ENCODE assay signal across 8 cellular contexts in genomic region chr13:52011690-52012511, GRCh38. TPM values are rescaled to one million over a fixed set of nuclear protein-coding genes. Genes with fewer than 3 reads are reported as not detected.
A peak's percentile ranks its signal among the peaks of the same experiment; 100 is the strongest.
DNase-seq lines count a peak whose midpoint lies in the region; ATAC-seq, FAIRE-seq and TF ChIP-seq lines count a peak whose summit lies in the region.

A gene with protein sequence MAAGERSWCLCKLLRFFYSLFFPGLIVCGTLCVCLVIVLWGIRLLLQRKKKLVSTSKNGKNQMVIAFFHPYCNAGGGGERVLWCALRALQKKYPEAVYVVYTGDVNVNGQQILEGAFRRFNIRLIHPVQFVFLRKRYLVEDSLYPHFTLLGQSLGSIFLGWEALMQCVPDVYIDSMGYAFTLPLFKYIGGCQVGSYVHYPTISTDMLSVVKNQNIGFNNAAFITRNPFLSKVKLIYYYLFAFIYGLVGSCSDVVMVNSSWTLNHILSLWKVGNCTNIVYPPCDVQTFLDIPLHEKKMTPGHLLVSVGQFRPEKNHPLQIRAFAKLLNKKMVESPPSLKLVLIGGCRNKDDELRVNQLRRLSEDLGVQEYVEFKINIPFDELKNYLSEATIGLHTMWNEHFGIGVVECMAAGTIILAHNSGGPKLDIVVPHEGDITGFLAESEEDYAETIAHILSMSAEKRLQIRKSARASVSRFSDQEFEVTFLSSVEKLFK (plus strand): TSS chr13:52012398. CDS start chr13:52012419, 21 bp downstream.

- H3K79me2 ChIP-seq in HepG2 (ENCODE audit: insufficient read depth, low read length): peaks cover 95% of the 10 kb centered on the region

- peak; percentile 36; the same call in 1 of the 2 replicates for TF ChIP-seq CTCF in HepG2 (CRISPR knock-in tag; IDR thresholded peaks at IDR 0.05)

- peak within 1 kb of the TSS; percentile 71 to 99 (median 92) for H3K4me3 ChIP-seq in BLaER1 treated with 17β-estradiol and CSF1 and Interleukin-3, amounts not matched to agents 10 nM and 100 nM
- peak within 1 kb of the TSS; percentile 97 to 98 (median 98) for H3K4me3 ChIP-seq in HepG2 (replicated peaks in 1 of 3; ENCODE audit: insufficient read depth in 1 of 3, low read depth in 2 of 3, low read length in 3 of 3)

- TF ChIP-seq RAD21 in HepG2 (CRISPR knock-in tag; IDR thresholded peaks at IDR 0.05): peak; percentile 72

- in situ Hi-C loops in HepG2 (cut with HindIII; ENCODE audit: extremely low pct_ligation_motif_present, low pct_unique_long_range_greater_than_20kb): loop anchor here (5.0 to 25.0 kb wide), 2 partner anchors 115 to 450 kb away; partner anchors contain the start of genes CKAP2, NEK5 and VPS36

- peaks cover 0 to 20% (median 5%) of the 10 kb centered on the region in 11 experiments; a peak in 9 of 22 replicates for H4K20me1 ChIP-seq in BLaER1 treated with 17β-estradiol and CSF1 and Interleukin-3, amounts not matched to agents 10 nM and 100 nM
- H4K20me1 ChIP-seq in HepG2 (ENCODE audit: insufficient read depth, low read length): peaks cover 21% of the 10 kb centered on the region

- H3K36me3 ChIP-seq in BLaER1 treated with 17β-estradiol and CSF1 and Interleukin-3, amounts not matched to agents 10 nM and 100 nM: peaks cover 9 to 23% (median 21%) of the 10 kb centered on the region in 11 experiments
- peaks cover 0 to 2% of the 10 kb centered on the region in 2 experiments; a peak in 2 of 5 replicates for H3K36me3 ChIP-seq in HepG2 (replicated peaks in 1 of 2; ENCODE audit: control insufficient read depth in 1 of 2, insufficient read depth in 2 of 2, low read length in 2 of 2)

- WGBS in HepG2 (ENCODE audit: low lambda C conversion rate): 2% methylated on average over 9 of the region's 79 CpGs

- H3K9me3 ChIP-seq in BLaER1 treated with 17β-estradiol and CSF1 and Interleukin-3, amounts not matched to agents 10 nM and 100 nM (replicated peaks in 1 of 11): peaks cover 0 to 21% (median 12%) of the 10 kb centered on the region in 11 experiments; a peak in 14 of 22 replicates
- no peaks in the 10 kb centered on the region for H3K9me3 ChIP-seq in HepG2 (ENCODE audit: low read length)

- POLR2A ChIA-PET in HepG2 (lab: Yijun Ruan, JAX): interaction anchor here (0.6 to 2.2 kb wide), 12 partner anchors 9 to 116 kb away, joined by 3 to 32 read pairs (median 6); partner anchors contain the start of genes NEK5 and UTP14C

- FAIRE-seq in HepG2 (lab: Jason Lieb, UNC): peak; percentile 75

- peak; percentile 90 to 98 for TF ChIP-seq POLR2A in HepG2 (IDR thresholded peaks at IDR 0.05; ENCODE audit: insufficient read depth in 1 of 2, low read depth in 2 of 2, low read length in 2 of 2)

- H3K9ac ChIP-seq in BLaER1 treated with 17β-estradiol and CSF1 and Interleukin-3, amounts not matched to agents 10 nM and 100 nM: peak within 1 kb of the TSS; percentile 74 to 88 (median 85)
- H3K9ac ChIP-seq in HepG2 (ENCODE audit: insufficient read depth, low read depth, low read length): peak within 1 kb of the TSS; percentile 99

- TF ChIP-seq EP300 in HepG2 (IDR thresholded peaks at IDR 0.05; ENCODE audit: low read depth in 2 of 2, low read length in 2 of 2): peak; percentile 25 to 89; a peak in 2 of 4 replicates
- TF ChIP-seq EP300 in HepG2 (CRISPR knock-in tag; IDR thresholded peaks at IDR 0.05; ENCODE audit: borderline replicate concordance): peak; percentile 62; the same call in 1 of the 2 replicates

- H3K4me2 ChIP-seq in BLaER1 treated with 17β-estradiol and CSF1 and Interleukin-3, amounts not matched to agents 10 nM and 100 nM: peak within 1 kb of the TSS; percentile 93 to 100 (median 100)
- peak within 1 kb of the TSS; percentile 82 for H3K4me2 ChIP-seq in HepG2 (ENCODE audit: low read depth, low read length)

- H3K4me1 ChIP-seq in BLaER1 treated with 17β-estradiol and CSF1 and Interleukin-3, amounts not matched to agents 10 nM and 100 nM: peaks cover 12 to 20% (median 17%) of the 10 kb centered on the region in 10 experiments
- peaks cover 61% of the 10 kb centered on the region for H3K4me1 ChIP-seq in HepG2 (ENCODE audit: insufficient read depth, low read length)

- CTCF ChIA-PET in HepG2 (lab: Yijun Ruan, JAX; ENCODE audit: low intra/inter-chr PET ratio, low total read pairs): interaction anchor here (1.3 kb wide), 1 partner anchor 11 kb away, joined by 5 read pairs; no protein-coding TSS in a partner anchor

- intact Hi-C loops in HepG2 (cut with micrococcal nuclease; ENCODE audit: unreplicated experiment): loop anchor here (1.0 to 5.0 kb wide), 4 partner anchors 13 to 180 kb away; no protein-coding TSS in a partner anchor

- ATAC-seq in GM19351 (IDR thresholded peaks at IDR 0.05; ENCODE audit: unreplicated experiment) (peak; percentile 99), HG03521 (IDR thresholded peaks at IDR 0.05; ENCODE audit: unreplicated experiment) (peak; percentile 100), HepG2 (peak; percentile 92)

- no TSS peak for BruUV-seq in HepG2 (replicated peaks; lab: Mats Ljungman, UMichigan)

- H2AFZ ChIP-seq in HepG2 (ENCODE audit: low read length): peak within 1 kb of the TSS; percentile 72

- peaks cover 28 to 41% (median 37%) of the 10 kb centered on the region in 11 experiments for H3K27me3 ChIP-seq in BLaER1 treated with 17β-estradiol and CSF1 and Interleukin-3, amounts not matched to agents 10 nM and 100 nM
- H3K27me3 ChIP-seq in HepG2 (ENCODE audit: control insufficient read depth in 1 of 2, insufficient read depth in 2 of 2, low read length in 2 of 2): no peaks in the 10 kb centered on the region; a peak in 1 of 5 replicates

- peak within 1 kb of the TSS; percentile 61 to 83 (median 76) for H3K27ac ChIP-seq in BLaER1 treated with 17β-estradiol and CSF1 and Interleukin-3, amounts not matched to agents 10 nM and 100 nM
- H3K27ac ChIP-seq in HepG2 (ENCODE audit: extremely low read length, insufficient read depth, low read length): peak within 1 kb of the TSS; percentile 97

- DNase-seq in NCI-H748 (lab: John Stamatoyannopoulos, UW; ENCODE audit: unreplicated experiment) (peak; percentile 98), dermis blood vessel endothelial cell (peak; percentile 99), HepG2 (ENCODE audit: low spot score) (peak; percentile 97)
- DNase-seq in activated CD4-positive, alpha-beta T cell treated with anti-CD3 and anti-CD28 coated beads, Interleukin-2, amount 50 U/mL, for 1 hour: peak; percentile 100
- DNase-seq in stimulated activated CD4-positive, alpha-beta T cell treated with anti-CD3 and anti-CD28 coated beads, Interleukin-4, amount 100 ng/mL, for 1 hour: peak; percentile 100

TF ChIP-seq in HepG2, 621 proteins besides CTCF, POLR2A, EP300 and RAD21 (continues in another document):
- TF ChIP-seq TSC22D2 (CRISPR knock-in tag; IDR thresholded peaks at IDR 0.05; ENCODE audit: borderline replicate concordance): peak; percentile 55; the same call in 1 of the 2 replicates
- peak; percentile 87 for TF ChIP-seq ZNF543 (CRISPR knock-in tag; IDR thresholded peaks at IDR 0.05)
- TF ChIP-seq AHR (CRISPR knock-in tag; IDR thresholded peaks at IDR 0.05): peak; percentile 86
- peak; percentile 72 for TF ChIP-seq AGO2 (optimal IDR thresholded peaks at IDR 0.05; ENCODE audit: low read depth, low read length)
- TF ChIP-seq, protein P1, sequence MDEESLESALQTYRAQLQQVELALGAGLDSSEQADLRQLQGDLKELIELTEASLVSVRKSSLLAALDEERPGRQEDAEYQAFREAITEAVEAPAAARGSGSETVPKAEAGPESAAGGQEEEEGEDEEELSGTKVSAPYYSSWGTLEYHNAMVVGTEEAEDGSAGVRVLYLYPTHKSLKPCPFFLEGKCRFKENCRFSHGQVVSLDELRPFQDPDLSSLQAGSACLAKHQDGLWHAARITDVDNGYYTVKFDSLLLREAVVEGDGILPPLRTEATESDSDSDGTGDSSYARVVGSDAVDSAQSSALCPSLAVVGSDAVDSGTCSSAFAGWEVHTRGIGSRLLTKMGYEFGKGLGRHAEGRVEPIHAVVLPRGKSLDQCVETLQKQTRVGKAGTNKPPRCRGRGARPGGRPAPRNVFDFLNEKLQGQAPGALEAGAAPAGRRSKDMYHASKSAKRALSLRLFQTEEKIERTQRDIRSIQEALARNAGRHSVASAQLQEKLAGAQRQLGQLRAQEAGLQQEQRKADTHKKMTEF (CRISPR knock-in tag; IDR thresholded peaks at IDR 0.05): peak; percentile 98
- peak; percentile 80 for TF ChIP-seq ZNF792 (CRISPR knock-in tag; IDR thresholded peaks at IDR 0.05)
- no peak for TF ChIP-seq MAFF (IDR thresholded peaks at IDR 0.05; ENCODE audit: low read depth, low read length)

RNA-seq across cellular contexts. Expression of the gene that starts here (rescaled TPM):
- total RNA-seq in dermis blood vessel endothelial cell (20.3 and 31.5 TPM in 2 replicates), HepG2 (2016; rRNA removed; fragmentation: Illumina TruSeq; extraction: Trizol) (25.4 and 27.9 TPM in 2 replicates)
- 3.5 and 4.5 TPM in 2 replicates for total RNA-seq in HepG2 (2016; cell fraction: cytosol; rRNA removed; fragmentation: Illumina TruSeq; extraction: Trizol; ENCODE audit: low read depth)
- total RNA-seq in HepG2 (2016; cell fraction: insoluble cytoplasmic fraction; rRNA removed; fragmentation: Illumina TruSeq; extraction: Trizol): 21.3 and 28.9 TPM in 2 replicates
- total RNA-seq in HepG2 (2016; cell fraction: membrane; rRNA removed; fragmentation: Illumina TruSeq; extraction: Trizol): 7.5 and 8.2 TPM in 2 replicates
- total RNA-seq in HepG2 (2016; cell fraction: nucleus; rRNA removed; fragmentation: Illumina TruSeq; extraction: Trizol): 38.9 and 48.6 TPM in 2 replicates
- 12.0 and 14.7 TPM in 2 replicates for polyA plus RNA-seq in HepG2 (2011; rRNA removed)
- 5.7 and 9.7 TPM in 2 replicates for polyA plus RNA-seq in HepG2 (2011; cell fraction: cytosol; rRNA removed)
- 10.5 and 11.6 TPM in 2 replicates for polyA plus RNA-seq in HepG2 (2011; cell fraction: nucleus; rRNA removed)
- 24.5 and 36.1 TPM in 2 replicates for polyA plus RNA-seq in HepG2 (2012)
- 3.2 and 4.3 TPM in 2 replicates for polyA plus RNA-seq in HepG2 (2016; cell fraction: cytosol; fragmentation: Illumina TruSeq; extraction: Trizol; ENCODE audit: low read depth)
- polyA plus RNA-seq in HepG2 (2016; cell fraction: insoluble cytoplasmic fraction; fragmentation: Illumina TruSeq; extraction: Trizol; ENCODE audit: low read depth): 13.7 and 16.7 TPM in 2 replicates
- 4.4 and 4.9 TPM in 2 replicates for polyA plus RNA-seq in HepG2 (2016; cell fraction: membrane; fragmentation: Illumina TruSeq; extraction: Trizol; ENCODE audit: low read depth)
- polyA plus RNA-seq in HepG2 (2016; cell fraction: nucleus; fragmentation: Illumina TruSeq; extraction: Trizol; ENCODE audit: insufficient read depth, low read depth): 43.5 and 45.8 TPM in 2 replicates
- 5.8 and 14.8 TPM in 2 replicates for polyA minus RNA-seq in HepG2 (2011; rRNA and poly(A)+ RNA removed; ENCODE audit: low replicate concordance)
- polyA minus RNA-seq in HepG2 (2011; cell fraction: cytosol; rRNA and poly(A)+ RNA removed): 14.0 and 18.1 TPM in 2 replicates
- 39.9 and 41.6 TPM in 2 replicates for polyA minus RNA-seq in HepG2 (2011; cell fraction: nucleus; rRNA and poly(A)+ RNA removed)

Comparison
In these comparisons a context has a peak if more than half of its experiments do, and no peak if none do; other contexts are left out.
1. Peak in every context shown above with its lines: DNase-seq, ATAC-seq, H3K4me3 ChIP-seq and H3K27ac ChIP-seq.